18 cellular contexts compared by ENCODE assay signal in genomic region chr19:53873451-53874383, GRCh38. TPM values are rescaled to one million over a fixed set of nuclear protein-coding genes. Genes with fewer than 3 reads are reported as not detected.
DNase-seq lines count a peak whose midpoint lies in the region; ATAC-seq and TF ChIP-seq lines count a peak whose summit lies in the region.
"Had no signal": no experiment of that assay in that cellular context is flagged by ENCODE, and none has a peak within 500 bp of the region (broad histone marks: within the 10 kb centered on the region; RNA-seq: fewer than 3 reads in every experiment).

No MANE protein-coding gene starts in this region.

- no peaks in the 10 kb centered on the region for H3K9me2 ChIP-seq in SK-N-SH

- no peaks in the 10 kb centered on the region for H3K9me3 ChIP-seq in CD8-positive, alpha-beta T cell (ENCODE audit: low read length)
- H3K9me3 ChIP-seq in SK-N-SH: no peaks in the 10 kb centered on the region
- H3K9me3 ChIP-seq: mucosa of descending colon, right atrium auricular region, stomach had no signal

- no peak overlapping the region for H3K4me3 ChIP-seq in CD8-positive, alpha-beta T cell (ENCODE audit: low read depth, low read length)
- H3K4me3 ChIP-seq in SK-N-SH (ENCODE audit: low read depth in 2 of 2, low read length in 1 of 2): no peak overlapping the region
- H3K4me3 ChIP-seq: mucosa of descending colon, right atrium auricular region had no signal

- H3K79me2 ChIP-seq in SK-N-SH (ENCODE audit: insufficient read depth): peaks cover 32% of the 10 kb centered on the region

- no peak overlapping the region for H3K4me2 ChIP-seq in SK-N-SH

- peak overlapping the region; percentile 93 for H3K27ac Mint-ChIP-seq in CD8-positive, alpha-beta T cell
- peak overlapping the region; percentile 87 for H3K27ac Mint-ChIP-seq in activated CD8-positive, alpha-beta T cell treated with anti-CD3 and anti-CD28 coated beads for 36 hours
- peak overlapping the region; percentile 94 to 99 (median 96) for H3K27ac Mint-ChIP-seq in naive thymus-derived CD8-positive, alpha-beta T cell

- CTCF ChIA-PET in CD8-positive, alpha-beta T cell (lab: Charles Lee): interaction anchor here (0.6 to 2.2 kb wide), 3 partner anchors 8 to 150 kb away, joined by 3 to 6 read pairs (median 3); partner anchors contain the start of gene PRKCG
- CTCF ChIA-PET in activated CD8-positive, alpha-beta T cell treated with anti-CD3 and anti-CD28 coated beads for 36 hours (lab: Charles Lee): no interaction called here
- CTCF ChIA-PET in SK-N-SH (lab: Yijun Ruan, JAX): no interaction called here

- WGBS in SK-N-SH (ENCODE audit: low lambda C conversion rate): 98% methylated on average over 52 of the region's 57 CpGs

- no peaks in the 10 kb centered on the region for H3K27me3 ChIP-seq in CD8-positive, alpha-beta T cell (ENCODE audit: insufficient read depth, low read length)
- H3K27me3 ChIP-seq in SK-N-SH (ENCODE audit: insufficient read depth): no peaks in the 10 kb centered on the region
- H3K27me3 ChIP-seq: right atrium auricular region had no signal

- no peak for TF ChIP-seq CTCF in CD8-positive, alpha-beta T cell (IDR thresholded peaks at IDR 0.05)
- no peak for TF ChIP-seq CTCF in activated CD8-positive, alpha-beta T cell treated with anti-CD3 and anti-CD28 coated beads for 36 hours (IDR thresholded peaks at IDR 0.05)
- TF ChIP-seq CTCF in SK-N-SH (IDR thresholded peaks at IDR 0.05): no peak

- intact Hi-C loops in CD8-positive, alpha-beta T cell (cut with DNase I, micrococcal nuclease): loop anchor here in 1 of 2 experiments (10.0 kb wide), 2 partner anchors 501 to 1869 kb away; partner anchors contain the start of gene ZNF615
- intact Hi-C loops in activated CD8-positive, alpha-beta T cell treated with anti-CD3 and anti-CD28 coated beads for 36 hours (cut with micrococcal nuclease): no loop called here

- TF ChIP-seq RAD21 in SK-N-SH (IDR thresholded peaks at IDR 0.05; ENCODE audit: low read length): no peak

- peaks cover 43% of the 10 kb centered on the region; the same call in 1 of the 2 replicates for H4K20me1 ChIP-seq in SK-N-SH (ENCODE audit: insufficient read depth)

- peaks cover 2% of the 10 kb centered on the region for H3K9me3 Mint-ChIP-seq in CD8-positive, alpha-beta T cell
- H3K9me3 Mint-ChIP-seq in activated CD8-positive, alpha-beta T cell treated with anti-CD3 and anti-CD28 coated beads for 36 hours: no peaks in the 10 kb centered on the region
- peaks cover 0 to 14% (median 3%) of the 10 kb centered on the region in 9 donors for H3K9me3 Mint-ChIP-seq in naive thymus-derived CD8-positive, alpha-beta T cell

- H3F3A ChIP-seq in SK-N-SH (replicated peaks; ENCODE audit: insufficient read depth): peaks cover 30% of the 10 kb centered on the region

- peaks cover 43% of the 10 kb centered on the region for H3K36me3 Mint-ChIP-seq in CD8-positive, alpha-beta T cell
- H3K36me3 Mint-ChIP-seq in activated CD8-positive, alpha-beta T cell treated with anti-CD3 and anti-CD28 coated beads for 36 hours (ENCODE audit: low read depth): peaks cover 42% of the 10 kb centered on the region
- peaks cover 13 to 36% (median 17%) of the 10 kb centered on the region in 3 donors for H3K36me3 Mint-ChIP-seq in naive thymus-derived CD8-positive, alpha-beta T cell

- POLR2A ChIA-PET in CD8-positive, alpha-beta T cell (lab: Charles Lee): interaction anchor here (0.9 kb wide), 1 partner anchor 15 kb away, joined by 3 read pairs; no protein-coding TSS in a partner anchor
- POLR2A ChIA-PET in activated CD8-positive, alpha-beta T cell treated with anti-CD3 and anti-CD28 coated beads for 36 hours (lab: Charles Lee): no interaction called here
- POLR2A ChIA-PET in naive thymus-derived CD8-positive, alpha-beta T cell (lab: Charles Lee): interaction anchor here (0.7 to 1.3 kb wide), 4 partner anchors 8 to 541 kb away, joined by 3 to 5 read pairs (median 4); no protein-coding TSS in a partner anchor
- POLR2A ChIA-PET in SK-N-SH (lab: Yijun Ruan, JAX): no interaction called here

- H3K4me1 Mint-ChIP-seq in CD8-positive, alpha-beta T cell (ENCODE audit: low read depth): peaks cover 71% of the 10 kb centered on the region
- peaks cover 61% of the 10 kb centered on the region for H3K4me1 Mint-ChIP-seq in activated CD8-positive, alpha-beta T cell treated with anti-CD3 and anti-CD28 coated beads for 36 hours (ENCODE audit: low read depth)
- peaks cover 42 to 81% (median 76%) of the 10 kb centered on the region in 4 donors for H3K4me1 Mint-ChIP-seq in naive thymus-derived CD8-positive, alpha-beta T cell

- H3K9ac ChIP-seq in SK-N-SH: no peak overlapping the region

- H3K36me3 ChIP-seq in CD8-positive, alpha-beta T cell (ENCODE audit: insufficient read depth, low read length): peaks cover 12% of the 10 kb centered on the region
- H3K36me3 ChIP-seq in SK-N-SH (replicated peaks in 1 of 2; ENCODE audit: control insufficient read depth in 1 of 2, insufficient read depth in 2 of 2, low read length in 1 of 2): peaks cover 17 to 22% of the 10 kb centered on the region in 2 experiments

- H3K4me3 Mint-ChIP-seq in CD8-positive, alpha-beta T cell: peak overlapping the region; percentile 4
- peak overlapping the region; percentile 44 for H3K4me3 Mint-ChIP-seq in activated CD8-positive, alpha-beta T cell treated with anti-CD3 and anti-CD28 coated beads for 36 hours
- H3K4me3 Mint-ChIP-seq in naive thymus-derived CD8-positive, alpha-beta T cell: peak overlapping the region in 9 of 10 donors; percentile 20 to 82 (median 72)

- no peak overlapping the region for H2AFZ ChIP-seq in SK-N-SH (ENCODE audit: low read depth)

- peaks cover 62% of the 10 kb centered on the region for H3K4me1 ChIP-seq in CD8-positive, alpha-beta T cell (ENCODE audit: insufficient read depth, low read length)
- peaks cover 0 to 5% of the 10 kb centered on the region in 2 experiments; a peak in 1 of 4 replicates for H3K4me1 ChIP-seq in SK-N-SH (ENCODE audit: control insufficient read depth in 1 of 2, insufficient read depth in 2 of 2, low read depth in 1 of 2, low read length in 1 of 2)

- H3K27me3 Mint-ChIP-seq in CD8-positive, alpha-beta T cell (ENCODE audit: low read depth): no peaks in the 10 kb centered on the region
- H3K27me3 Mint-ChIP-seq in activated CD8-positive, alpha-beta T cell treated with anti-CD3 and anti-CD28 coated beads for 36 hours: no peaks in the 10 kb centered on the region
- H3K27me3 Mint-ChIP-seq in naive thymus-derived CD8-positive, alpha-beta T cell: peaks cover 0 to under 1% (median 0%) of the 10 kb centered on the region in 5 donors

- TF ChIP-seq EP300 in SK-N-SH (IDR thresholded peaks at IDR 0.05; ENCODE audit: borderline replicate concordance in 1 of 2, low read depth in 1 of 2, low read length in 1 of 2): no peak

- DNase-seq in AG08396 (ENCODE audit: low spot score) (peak; percentile 5), SIG-M5 (lab: John Stamatoyannopoulos, UW) (no peak), SK-N-SH (no peak)
- no peak for DNase-seq in CD8-positive, alpha-beta T cell
- no peak for DNase-seq in activated CD8-positive, alpha-beta T cell treated with anti-CD3 and anti-CD28 coated beads for 36 hours
- peak in 4 of 10 donors; percentile 18 to 38 (median 32) for DNase-seq in naive thymus-derived CD8-positive, alpha-beta T cell
- DNase-seq: activated CD8-positive, alpha-beta memory T cell treated with anti-CD3 and anti-CD28 coated beads, Interleukin-2, amount 50 U/mL, for 48 hours; GDM1; mucosa of descending colon; NCI-H345; stimulated activated CD4-positive, alpha-beta T cell treated with anti-CD3 and anti-CD28 coated beads, Interleukin-4, amount 100 ng/mL, for 4 hours; stomach had no signal

- ATAC-seq in CD8-positive, alpha-beta T cell: no peak
- ATAC-seq in activated CD8-positive, alpha-beta T cell treated with anti-CD3 and anti-CD28 coated beads for 36 hours: no peak
- no peak for ATAC-seq in naive thymus-derived CD8-positive, alpha-beta T cell
- no peak for ATAC-seq in HG02840 (IDR thresholded peaks at IDR 0.05; ENCODE audit: low FRiP score, unreplicated experiment)
- no peak for ATAC-seq in GM21515 (IDR thresholded peaks at IDR 0.05; ENCODE audit: unreplicated experiment)
- ATAC-seq: mucosa of descending colon had no signal

- peak overlapping the region; percentile 48 for H3K27ac ChIP-seq in CD8-positive, alpha-beta T cell (ENCODE audit: low read depth, low read length)
- no peak overlapping the region for H3K27ac ChIP-seq in SK-N-SH (ENCODE audit: low read depth in 2 of 2, low read length in 1 of 2)
- H3K27ac ChIP-seq: C4-2B, right atrium auricular region had no signal

TF ChIP-seq in SK-N-SH, 30 proteins besides CTCF, POLR2A, EP300 and RAD21 (continues in another document):
- TF ChIP-seq TCF12 (IDR thresholded peaks at IDR 0.05): no peak

RNA-seq across cellular contexts. Expression of gene MYADM, which starts 6.0 kb away (rescaled TPM):
- total RNA-seq in CD8-positive, alpha-beta T cell: 100 to 1,000 TPM; 241 to 251 TPM
- 10 to 100 TPM; 64.7 to 69.9 TPM for total RNA-seq in activated CD8-positive, alpha-beta T cell treated with anti-CD3 and anti-CD28 coated beads for 36 hours
- total RNA-seq in naive thymus-derived CD8-positive, alpha-beta T cell: 10 to 100 TPM; 35.0 to 36.5 TPM
- 10 to 100 TPM; 33.9 to 42.0 (median 40.3) TPM for polyA plus RNA-seq in naive thymus-derived CD8-positive, alpha-beta T cell
- polyA plus RNA-seq in SK-N-SH (2012; rRNA removed): 28.3 and 38.7 TPM in 2 replicates
- polyA plus RNA-seq in SK-N-SH (2012; cell fraction: cytosol; rRNA removed): 23.0 and 25.4 TPM in 2 replicates
- 49.8 and 50.7 TPM in 2 replicates for polyA plus RNA-seq in SK-N-SH (2012; cell fraction: nucleus; rRNA removed)

RNA-seq across cellular contexts. Expression of gene PRKCG, which starts 8.3 kb away (rescaled TPM):
- 1 to 10 TPM in 1 of 2 experiments, under 1 TPM in 1; 0.28 to 1.1 TPM for total RNA-seq in CD8-positive, alpha-beta T cell
- under 1 TPM in 1 of 2 experiments, not detected in 1; 0.11 TPM for total RNA-seq in activated CD8-positive, alpha-beta T cell treated with anti-CD3 and anti-CD28 coated beads for 36 hours
- not detected for total RNA-seq in naive thymus-derived CD8-positive, alpha-beta T cell
- not detected for polyA plus RNA-seq in naive thymus-derived CD8-positive, alpha-beta T cell
- 0.08 and 0.26 TPM in 2 replicates for polyA plus RNA-seq in SK-N-SH (2012; rRNA removed)
- polyA plus RNA-seq in SK-N-SH (2012; cell fraction: cytosol; rRNA removed): 0.03 and 0.07 TPM in 2 replicates
- 1.2 and 1.4 TPM in 2 replicates for polyA plus RNA-seq in SK-N-SH (2012; cell fraction: nucleus; rRNA removed)
- total RNA-seq: H4, right atrium auricular region, stomach had no signal
- polyA plus RNA-seq: keratinocyte had no signal

RNA-seq across cellular contexts. Expression of gene CACNG7, which starts 35.4 kb away (rescaled TPM):
- not detected for total RNA-seq in CD8-positive, alpha-beta T cell
- total RNA-seq in activated CD8-positive, alpha-beta T cell treated with anti-CD3 and anti-CD28 coated beads for 36 hours: not detected
- total RNA-seq in naive thymus-derived CD8-positive, alpha-beta T cell: not detected
- polyA plus RNA-seq in naive thymus-derived CD8-positive, alpha-beta T cell: not detected
- 25.7 and 30.7 TPM in 2 replicates for polyA plus RNA-seq in SK-N-SH (2012; rRNA removed)
- 18.5 and 29.5 TPM in 2 replicates for polyA plus RNA-seq in SK-N-SH (2012; cell fraction: cytosol; rRNA removed)
- polyA plus RNA-seq in SK-N-SH (2012; cell fraction: nucleus; rRNA removed): 34.0 and 43.1 TPM in 2 replicates
- total RNA-seq: H4, right atrium auricular region, stomach had no signal
- polyA plus RNA-seq: keratinocyte had no signal

RNA-seq across cellular contexts. Expression of gene NLRP12, which starts 49.6 kb away (rescaled TPM):
- not detected for total RNA-seq in CD8-positive, alpha-beta T cell
- under 1 TPM in 1 of 2 experiments, not detected in 1; 0.07 TPM for total RNA-seq in activated CD8-positive, alpha-beta T cell treated with anti-CD3 and anti-CD28 coated beads for 36 hours
- total RNA-seq in naive thymus-derived CD8-positive, alpha-beta T cell: not detected
- polyA plus RNA-seq in naive thymus-derived CD8-positive, alpha-beta T cell: under 1 TPM in 1 of 3 donors, not detected in 2; 0.21 TPM
- polyA plus RNA-seq in SK-N-SH (2012; rRNA removed): 0.02 and 0.05 TPM in 2 replicates
- 0.01 TPM in 2 replicates for polyA plus RNA-seq in SK-N-SH (2012; cell fraction: cytosol; rRNA removed)
- 0.05 TPM in 1 of 2 replicates, not detected in the other for polyA plus RNA-seq in SK-N-SH (2012; cell fraction: nucleus; rRNA removed)
- polyA plus RNA-seq: keratinocyte had no signal

Comparison
In these comparisons a context has a peak if more than half of its experiments do, and no peak if none do; other contexts are left out.
1. H3K4me3 Mint-ChIP-seq: peak in every context shown above with its lines; median percentile 72 in naive thymus-derived CD8-positive, alpha-beta T cell; 44 in activated CD8-positive, alpha-beta T cell treated with anti-CD3 and anti-CD28 coated beads for 36 hours; 4 in CD8-positive, alpha-beta T cell.
2. POLR2A ChIA-PET loops: an anchor here in CD8-positive, alpha-beta T cell (0.9 kb wide) and naive thymus-derived CD8-positive, alpha-beta T cell (0.7 to 1.3 kb wide); none called in activated CD8-positive, alpha-beta T cell treated with anti-CD3 and anti-CD28 coated beads for 36 hours and SK-N-SH.